22 cellular contexts compared by ENCODE assay signal in the genomic region with DNA sequence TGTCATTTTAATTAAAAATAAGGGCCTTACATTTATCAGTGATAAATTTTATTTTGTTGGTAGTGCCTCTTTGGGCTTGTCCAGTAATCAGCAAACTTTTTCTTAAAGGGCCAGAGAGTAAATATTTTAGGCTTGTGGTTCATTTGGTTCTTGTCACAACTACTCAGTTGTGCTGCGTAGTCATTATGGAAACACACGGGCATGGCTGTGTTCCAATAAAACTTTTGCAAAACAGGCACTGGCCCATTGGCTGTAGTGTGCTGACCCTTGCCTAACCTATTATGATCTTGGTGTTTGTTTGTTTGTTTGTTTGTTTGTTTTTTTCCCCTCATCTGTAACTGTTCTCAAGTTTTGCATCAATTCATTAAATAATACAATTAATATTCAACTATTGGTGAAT. TPM values are rescaled to one million over a fixed set of nuclear protein-coding genes. Genes with fewer than 3 reads are reported as not detected.
A peak's percentile ranks its signal among the peaks of the same experiment; 100 is the strongest.
DNase-seq lines count a peak whose midpoint lies in the region; ATAC-seq, FAIRE-seq and TF ChIP-seq lines count a peak whose summit lies in the region.
"Had no signal": no experiment of that assay in that cellular context is flagged by ENCODE, and none has a peak within 500 bp of the region (broad histone marks: within the 10 kb centered on the region; RNA-seq: fewer than 3 reads in every experiment).

No MANE protein-coding gene starts in this region.

- POLR2A ChIA-PET in GM12878 (lab: Charles Lee): interaction anchor here (1.0 kb wide), 1 partner anchor 20 kb away, joined by 5 read pairs; the partner anchor contains the start of gene TBPL1

- H3K27ac ChIP-seq in GM12878 (ENCODE audit: control insufficient read depth, insufficient read depth): no peak overlapping the region
- no peak overlapping the region for H3K27ac ChIP-seq in smooth muscle cell (ENCODE audit: low read depth)
- H3K27ac ChIP-seq: C4-2B, SK-N-MC had no signal

- TF ChIP-seq CTCF in Loucy (conservative IDR thresholded peaks at IDR 0.05; ENCODE audit: low read length): no peak
- TF ChIP-seq CTCF in GM12878 (IDR thresholded peaks at IDR 0.05 in 2 of 3, conservative IDR thresholded peaks at IDR 0.05 in 1 of 3; ENCODE audit: control insufficient read depth in 2 of 3, extremely low read depth in 1 of 3, insufficient read depth in 1 of 3, low read depth in 3 of 3, low read length in 3 of 3): no peak
- TF ChIP-seq CTCF in smooth muscle cell (IDR thresholded peaks at IDR 0.05; ENCODE audit: borderline replicate concordance, insufficient read depth, poor library complexity, severe bottlenecking): no peak

- no peaks in the 10 kb centered on the region for H3K27me3 Mint-ChIP-seq in activated naive CD8-positive, alpha-beta T cell
- no peaks in the 10 kb centered on the region for H3K27me3 Mint-ChIP-seq in activated naive CD8-positive, alpha-beta T cell treated with anti-CD3 and anti-CD28 coated beads, Interleukin-2, amount 50 U/mL, for 24 hours

- ATAC-seq in activated naive CD8-positive, alpha-beta T cell treated with anti-CD3 and anti-CD28 coated beads, Interleukin-2, amount 50 U/mL, for 24 hours: no peak
- ATAC-seq in GM12878 (no peak), GM18498 (IDR thresholded peaks at IDR 0.05; ENCODE audit: unreplicated experiment) (no peak)

- in situ Hi-C loops in GM12878 (cut with MboI): loop anchor here (5.0 to 25.0 kb wide), 2 partner anchors 95 to 1465 kb away; no protein-coding TSS in a partner anchor

- H3K4me1 ChIP-seq in Loucy (ENCODE audit: insufficient read depth, low read length, poor library complexity, severe bottlenecking): peaks cover 48% of the 10 kb centered on the region
- no peaks in the 10 kb centered on the region for H3K4me1 ChIP-seq in GM12878 (ENCODE audit: control insufficient read depth, insufficient read depth, low read length)
- H3K4me1 ChIP-seq in smooth muscle cell (ENCODE audit: low read depth): no peaks in the 10 kb centered on the region

- H3K27ac Mint-ChIP-seq in activated naive CD8-positive, alpha-beta T cell: peak overlapping the region; percentile 29
- no peak overlapping the region for H3K27ac Mint-ChIP-seq in activated naive CD8-positive, alpha-beta T cell treated with anti-CD3 and anti-CD28 coated beads, Interleukin-2, amount 50 U/mL, for 24 hours

- no peaks in the 10 kb centered on the region for H3K9me3 Mint-ChIP-seq in activated naive CD8-positive, alpha-beta T cell (ENCODE audit: low read depth)
- no peaks in the 10 kb centered on the region for H3K9me3 Mint-ChIP-seq in activated naive CD8-positive, alpha-beta T cell treated with anti-CD3 and anti-CD28 coated beads, Interleukin-2, amount 50 U/mL, for 24 hours

- DNase-seq in activated naive CD8-positive, alpha-beta T cell treated with anti-CD3 and anti-CD28 coated beads, Interleukin-2, amount 50 U/mL, for 24 hours: no peak
- DNase-seq in GM12878 (ENCODE audit: low read depth, low spot score): no peak
- DNase-seq in smooth muscle cell (lab: John Stamatoyannopoulos, UW; ENCODE audit: unreplicated experiment): no peak
- no peak for DNase-seq in stimulated activated CD4-positive, alpha-beta T cell treated with anti-CD3 and anti-CD28 coated beads, Interleukin-2, amount 100 ng/mL, for 24 hours
- no peak for DNase-seq in SW480 (ENCODE audit: low spot score)
- DNase-seq: AML-193, EL, GF-D8, GOT3, HCEC 1CT, NCI-H1694, NCI-H2081, NCI-H2171 treated with DMSO at 0.1 percent for 48 hours, NCI-H446, NCI-H526, SHP77 treated with DMSO at 0.1 percent for 48 hours had no signal

- H3K4me1 Mint-ChIP-seq in activated naive CD8-positive, alpha-beta T cell (ENCODE audit: low read depth): peaks cover 53% of the 10 kb centered on the region
- peaks cover 48% of the 10 kb centered on the region for H3K4me1 Mint-ChIP-seq in activated naive CD8-positive, alpha-beta T cell treated with anti-CD3 and anti-CD28 coated beads, Interleukin-2, amount 50 U/mL, for 24 hours

- TF ChIP-seq RAD21 in GM12878 (IDR thresholded peaks at IDR 0.05; ENCODE audit: insufficient read depth, low read depth, low read length): no peak

- H2AFZ ChIP-seq in Loucy (ENCODE audit: low read length) (no peak overlapping the region), GM12878 (ENCODE audit: control insufficient read depth, low read depth, low read length) (no peak overlapping the region), smooth muscle cell (ENCODE audit: low read depth) (no peak overlapping the region)

- SMC1A ChIA-PET in GM12878 (lab: Charles Lee; ENCODE audit: uncharacterized antibody, unreplicated experiment): interaction anchor here (0.8 to 2.8 kb wide), 14 partner anchors 10 to 1513 kb away, joined by 3 to 28 read pairs (median 5); partner anchors contain the start of gene TBPL1

- FAIRE-seq in GM12878 (lab: Jason Lieb, UNC): peak; percentile 7
- FAIRE-seq: HTR-8/SVneo had no signal

- CTCF ChIA-PET in GM12878 (lab: Yijun Ruan, JAX): interaction anchor here (0.6 to 3.2 kb wide), 33 partner anchors 7 to 1122 kb away, joined by 3 to 65 read pairs (median 5); partner anchors contain the start of gene TBPL1

- intact Hi-C loops in GM12878 (cut with micrococcal nuclease; ENCODE audit: unreplicated experiment): loop anchor here (2.0 kb wide), 3 partner anchors 20 to 124 kb away; partner anchors contain the start of gene TBPL1

- H3K9ac ChIP-seq in Loucy (ENCODE audit: low read depth, low read length, poor library complexity, severe bottlenecking) (no peak overlapping the region), GM12878 (ENCODE audit: control insufficient read depth, insufficient read depth, low read length) (no peak overlapping the region), smooth muscle cell (ENCODE audit: low read depth) (peak overlapping the region; percentile 14)

- H3K4me2 ChIP-seq in Loucy (ENCODE audit: low read depth, low read length, poor library complexity, severe bottlenecking) (peak overlapping the region; percentile 35), GM12878 (ENCODE audit: control insufficient read depth, insufficient read depth) (no peak overlapping the region), smooth muscle cell (no peak overlapping the region)

- H3K9me3 ChIP-seq in Loucy (ENCODE audit: insufficient read depth, low read depth, low read length): no peaks in the 10 kb centered on the region
- H3K9me3 ChIP-seq in GM12878 (replicated peaks; ENCODE audit: control insufficient read depth, insufficient read depth, low read length): no peaks in the 10 kb centered on the region
- no peaks in the 10 kb centered on the region for H3K9me3 ChIP-seq in smooth muscle cell (replicated peaks; ENCODE audit: low read depth)

- no peaks in the 10 kb centered on the region for H3K9me2 ChIP-seq in Loucy (replicated peaks; ENCODE audit: low read depth, low read length)

- TF ChIP-seq POLR2A in GM12878 (IDR thresholded peaks at IDR 0.05; ENCODE audit: low read depth, low read length): no peak

- H3F3A ChIP-seq in Loucy (ENCODE audit: low read depth): peaks cover 6% of the 10 kb centered on the region; the same call in 1 of the 2 replicates
- H3F3A ChIP-seq in smooth muscle cell (ENCODE audit: low read depth): no peaks in the 10 kb centered on the region

- 98% methylated on average over 2 of the region's 2 CpGs for WGBS in GM12878 (ENCODE audit: insufficient coverage, insufficient replicate concordance, low lambda C conversion rate, missing lambda C conversion rate)
- WGBS in smooth muscle cell (ENCODE audit: low lambda C conversion rate): 57% methylated on average over 2 of the region's 2 CpGs

- H3K36me3 ChIP-seq in Loucy (ENCODE audit: insufficient read depth, low read length) (no peaks in the 10 kb centered on the region), GM12878 (ENCODE audit: control insufficient read depth in 2 of 2, insufficient read depth in 2 of 2, low read length in 1 of 2) (no peaks in the 10 kb centered on the region), smooth muscle cell (ENCODE audit: low read depth) (no peaks in the 10 kb centered on the region)

- H3K79me2 ChIP-seq in Loucy (ENCODE audit: insufficient read depth, low read length) (peaks cover 84% of the 10 kb centered on the region), GM12878 (ENCODE audit: control insufficient read depth, insufficient read depth, low read length) (peaks cover 38% of the 10 kb centered on the region), smooth muscle cell (ENCODE audit: low read depth) (peaks cover 80% of the 10 kb centered on the region)

- no TSS peak for BruUV-seq in GM12878 (replicated peaks; lab: Mats Ljungman, UMichigan)

- H3K4me3 Mint-ChIP-seq in activated naive CD8-positive, alpha-beta T cell: no peak overlapping the region
- H3K4me3 Mint-ChIP-seq in activated naive CD8-positive, alpha-beta T cell treated with anti-CD3 and anti-CD28 coated beads, Interleukin-2, amount 50 U/mL, for 24 hours: no peak overlapping the region

- H3K4me3 ChIP-seq in Loucy (ENCODE audit: low read length, poor library complexity, severe bottlenecking) (no peak overlapping the region), GM12878 (no peak overlapping the region), smooth muscle cell (no peak overlapping the region)
- H3K4me3 ChIP-seq: SK-N-MC had no signal

- peaks cover 3% of the 10 kb centered on the region for H3K36me3 Mint-ChIP-seq in activated naive CD8-positive, alpha-beta T cell
- H3K36me3 Mint-ChIP-seq in activated naive CD8-positive, alpha-beta T cell treated with anti-CD3 and anti-CD28 coated beads, Interleukin-2, amount 50 U/mL, for 24 hours (ENCODE audit: low read depth): peaks cover 5% of the 10 kb centered on the region

- H3K27me3 ChIP-seq in Loucy (ENCODE audit: insufficient read depth, low read length, poor library complexity, severe bottlenecking) (no peaks in the 10 kb centered on the region), GM12878 (replicated peaks in 1 of 2; ENCODE audit: control insufficient read depth in 2 of 2, insufficient read depth in 2 of 2, low read length in 1 of 2) (no peaks in the 10 kb centered on the region), smooth muscle cell (ENCODE audit: low read depth) (no peaks in the 10 kb centered on the region)

- RAD21 ChIA-PET in GM12878 (lab: Charles Lee; ENCODE audit: unreplicated experiment): interaction anchor here (1.1 to 2.1 kb wide), 9 partner anchors 9 to 124 kb away, joined by 3 to 17 read pairs (median 4); no protein-coding TSS in a partner anchor

- H4K20me1 ChIP-seq in Loucy (ENCODE audit: insufficient read depth, low read length, poor library complexity, severe bottlenecking): peaks cover 22% of the 10 kb centered on the region
- no peaks in the 10 kb centered on the region for H4K20me1 ChIP-seq in GM12878 (ENCODE audit: control insufficient read depth, insufficient read depth)
- H4K20me1 ChIP-seq in smooth muscle cell (ENCODE audit: low read depth): peaks cover 90% of the 10 kb centered on the region

- no peak for TF ChIP-seq EP300 in GM12878 (IDR thresholded peaks at IDR 0.05; ENCODE audit: borderline replicate concordance in 1 of 2, control insufficient read depth in 1 of 2, low read depth in 2 of 2, low read length in 2 of 2)

RNA-seq across cellular contexts. Expression of gene TBPL1, which starts 19.4 kb away (rescaled TPM):
- 9.5 and 9.9 TPM in 2 replicates for total RNA-seq in GM12878 (2013; cell fraction: nucleolus; rRNA removed)
- total RNA-seq in GM12878 (2014; rRNA removed) (34.7 and 49.0 TPM in 2 replicates), GM12878 (2014; rRNA removed; fragmentation: Illumina TruSeq; extraction: Trizol) (37.6 and 37.7 TPM in 2 replicates), GM12878 (2021) (37.2 and 38.7 TPM in 2 replicates), smooth muscle cell (26.8 and 46.9 TPM in 2 replicates)
- polyA plus RNA-seq in GM12878 (2011; ENCODE audit: low read depth): 23.4 TPM
- polyA plus RNA-seq in GM12878 (2011; rRNA removed) (48.2 and 71.8 TPM in 2 replicates), GM12878 (2014; fragmentation: Illumina TruSeq; extraction: Trizol) (34.6 and 38.9 TPM in 2 replicates), GM12878 (2014; fragmentation: Nextera tagmentation; extraction: Ambion mirVana) (10 to 100 TPM; 34.9 to 52.5 TPM), GM12878 (2014; rRNA removed) (62.1 and 64.1 TPM in 2 replicates), GM12878 (2016; fragmentation: Nextera tagmentation; extraction: Ambion mirVana) (10 to 100 TPM; 60.7 to 71.2 TPM), smooth muscle cell (35.2 and 38.7 TPM in 2 replicates)
- 18.2 and 22.6 TPM in 2 replicates for polyA plus RNA-seq in GM12878 (2011; cell fraction: cytosol; rRNA removed)
- polyA plus RNA-seq in GM12878 (2011; cell fraction: nucleus; rRNA removed): 14.8 and 22.4 TPM in 2 replicates
- polyA plus RNA-seq in GM12878 (2012): 33.4 and 40.3 TPM in 2 replicates
- polyA minus RNA-seq in GM12878 (2011; rRNA and poly(A)+ RNA removed): 15.2 and 19.1 TPM in 2 replicates
- 13.2 and 23.0 TPM in 2 replicates for polyA minus RNA-seq in GM12878 (2011; cell fraction: cytosol; rRNA and poly(A)+ RNA removed)
- polyA minus RNA-seq in GM12878 (2011; cell fraction: nucleus; rRNA and poly(A)+ RNA removed): 7.2 and 7.7 TPM in 2 replicates
